8 cellular contexts compared by ENCODE assay signal in genomic region chr20:22333885-22334545, GRCh38.
DNase-seq lines count a peak whose midpoint lies in the region; ATAC-seq and TF ChIP-seq lines count a peak whose summit lies in the region.

No MANE protein-coding gene starts in this region.

- H3K36me3 ChIP-seq in left lung, result no peaks in the 10 kb centered on the region

- H3K27me3 ChIP-seq in left lung, result peaks cover 0 to 30% of the 10 kb centered on the region in 2 donors

- peak; percentile 86 for TF ChIP-seq CTCF in choroid plexus epithelial cell (conservative IDR thresholded peaks at IDR 0.05; ENCODE audit: low read depth, low read length)
- TF ChIP-seq CTCF in left lung (IDR thresholded peaks at IDR 0.05), result peak; percentile 60 to 75

- H3K4me3 ChIP-seq in choroid plexus epithelial cell (ENCODE audit: low read depth, low read length) (no peak overlapping the region), left lung (no peak overlapping the region)

- H3K9me3 ChIP-seq in left lung, result no peaks in the 10 kb centered on the region

- no peaks in the 10 kb centered on the region for H3K4me1 ChIP-seq in left lung

- CTCF ChIA-PET in HEK293T (lab: Yijun Ruan, JAX), result interaction anchor here (0.8 to 2.9 kb wide), 3 partner anchors 12 to 351 kb away, joined by 4 to 16 read pairs (median 5); no protein-coding TSS in a partner anchor

- no peak overlapping the region for H3K27ac ChIP-seq in left lung

- DNase-seq in NOMO-1 (lab: John Stamatoyannopoulos, UW; ENCODE audit: unreplicated experiment in 2 of 2) (peak; percentile 14 to 47), NOMO-1 treated with dmso at 0.1 percent for 144 hours (lab: John Stamatoyannopoulos, UW; ENCODE audit: unreplicated experiment) (no peak), HEK293T (ENCODE audit: extremely low spot score) (peak; percentile 68), NAMALWA (ENCODE audit: low spot score) (peak; percentile 72), choroid plexus epithelial cell (ENCODE audit: low read depth) (peak; percentile 82), left lung (peak in 1 of 2 donors; percentile 46)
- DNase-seq in stimulated activated naive CD8-positive, alpha-beta T cell treated with anti-CD3 and anti-CD28 coated beads, Interleukin-15, Interleukin-2, amounts not matched to agents 100 U/mL and 50 U/mL, for 24 hours, result peak; percentile 56

- POLR2A ChIA-PET in HEK293T (lab: Yijun Ruan, JAX), result no interaction called here

- intact Hi-C loops in left lung (cut with DNase I), result loop anchor here in 1 of 2 donors (10.0 kb wide), 1 partner anchor 351 kb away; no protein-coding TSS in a partner anchor

- ATAC-seq in SK-N-SH treated with all-trans-retinoic acid at 6 μM for 48 hours, result peak; percentile 96
- ATAC-seq in left lung, result peak; percentile 95
- ATAC-seq in stimulated activated naive CD8-positive, alpha-beta T cell treated with anti-CD3 and anti-CD28 coated beads, Interleukin-15, Interleukin-2, amounts not matched to agents 100 U/mL and 50 U/mL, for 24 hours, result no peak

TF ChIP-seq in HEK293T, 16 proteins besides CTCF, POLR2A, EP300 and RAD21:
- TF ChIP-seq CTBP1 (IDR thresholded peaks at IDR 0.05; ENCODE audit: borderline replicate concordance) (no peak), FOXK2 (IDR thresholded peaks at IDR 0.05) (no peak), HDGF (IDR thresholded peaks at IDR 0.05; ENCODE audit: borderline replicate concordance) (no peak), ARNT (IDR thresholded peaks at IDR 0.05) (no peak), SUZ12 (IDR thresholded peaks at IDR 0.05) (no peak), FOXA1 (IDR thresholded peaks at IDR 0.05) (no peak), LEF1 (IDR thresholded peaks at IDR 0.05; ENCODE audit: borderline replicate concordance) (no peak), L3MBTL2 (conservative IDR thresholded peaks at IDR 0.05) (no peak), TARDBP (IDR thresholded peaks at IDR 0.05) (no peak), ZNF384 (IDR thresholded peaks at IDR 0.05) (no peak)

TF ChIP-seq in SK-N-SH treated with all-trans-retinoic acid at 6 μM for 48 hours, 23 proteins besides CTCF, POLR2A, EP300 and RAD21:
- TF ChIP-seq ZC3H10 (CRISPR knock-in tag; IDR thresholded peaks at IDR 0.05), result no peak
- TF ChIP-seq ARNTL (CRISPR knock-in tag; IDR thresholded peaks at IDR 0.05; ENCODE audit: borderline replicate concordance, low read depth), result no peak
- TF ChIP-seq POU6F1 (CRISPR knock-in tag; IDR thresholded peaks at IDR 0.05; ENCODE audit: borderline replicate concordance, low read depth), result no peak
- no peak for TF ChIP-seq TCF4 (CRISPR knock-in tag; IDR thresholded peaks at IDR 0.05; ENCODE audit: borderline replicate concordance)
- no peak for TF ChIP-seq TSHZ2 (CRISPR knock-in tag; IDR thresholded peaks at IDR 0.05)
- TF ChIP-seq TOX (CRISPR knock-in tag; IDR thresholded peaks at IDR 0.05; ENCODE audit: borderline replicate concordance), result no peak
- no peak for TF ChIP-seq OSR1 (CRISPR knock-in tag; IDR thresholded peaks at IDR 0.05)
- TF ChIP-seq ZNF565 (CRISPR knock-in tag; conservative IDR thresholded peaks at IDR 0.05; ENCODE audit: low read depth), result no peak
- TF ChIP-seq BACH2 (CRISPR knock-in tag; IDR thresholded peaks at IDR 0.05; ENCODE audit: borderline replicate concordance), result no peak
- TF ChIP-seq ZFP30 (CRISPR knock-in tag; IDR thresholded peaks at IDR 0.05), result no peak
- TF ChIP-seq PPARA (CRISPR knock-in tag; IDR thresholded peaks at IDR 0.05; ENCODE audit: borderline replicate concordance), result no peak
- TF ChIP-seq CSDC2 (CRISPR knock-in tag; IDR thresholded peaks at IDR 0.05), result no peak
- no peak for TF ChIP-seq ESRRG (CRISPR knock-in tag; IDR thresholded peaks at IDR 0.05)
- TF ChIP-seq ZFP3 (CRISPR knock-in tag; IDR thresholded peaks at IDR 0.05), result no peak
- no peak for TF ChIP-seq CREB5 (CRISPR knock-in tag; IDR thresholded peaks at IDR 0.05; ENCODE audit: low read depth)
- no peak for TF ChIP-seq ISL1 (CRISPR knock-in tag; IDR thresholded peaks at IDR 0.05)
TF ChIP-seq in SK-N-SH treated with all-trans-retinoic acid at 6 μM for 48 hours: peak in this region for 0.
